Comparison of ENCODE assay signal across 24 cellular contexts in genomic region chr20:45872626-45873025, GRCh38. TPM values are rescaled to one million over a fixed set of nuclear protein-coding genes. Genes with fewer than 3 reads are reported as not detected.
DNase-seq lines count a peak whose midpoint lies in the region; FAIRE-seq and TF ChIP-seq lines count a peak whose summit lies in the region.
"Had no signal": no experiment of that assay in that cellular context is flagged by ENCODE, and none has a peak within 500 bp of the region (broad histone marks: within the 10 kb centered on the region; RNA-seq: fewer than 3 reads in every experiment).

No MANE protein-coding gene starts in this region.

- CTCF ChIA-PET in Calu3 (lab: Charles Lee), result interaction anchor here (1.4 to 1.8 kb wide), 2 partner anchors 8 to 9 kb away, joined by 3 to 4 read pairs; partner anchors contain the start of gene ZSWIM1

- no peaks in the 10 kb centered on the region for H3K79me2 ChIP-seq in osteoblast (ENCODE audit: insufficient read depth, low read length)

- H3K27ac Mint-ChIP-seq in Calu3 (ENCODE audit: unreplicated experiment), result no peak overlapping the region
- H3K27ac Mint-ChIP-seq: CD4-positive, alpha-beta T cell had no signal

- no TSS peak for BruUV-seq in Calu3 (replicated peaks; lab: Mats Ljungman, UMichigan)

- no peak for TF ChIP-seq CTCF in LNCaP clone FGC (IDR thresholded peaks at IDR 0.05; ENCODE audit: control insufficient read depth, extremely low read depth, insufficient read depth)
- TF ChIP-seq CTCF in bronchial epithelial cell (IDR thresholded peaks at IDR 0.05; ENCODE audit: insufficient read depth, low read length, severe bottlenecking), result no peak
- no peak for TF ChIP-seq CTCF in osteoblast (IDR thresholded peaks at IDR 0.05; ENCODE audit: extremely low read depth, low read depth, low read length)
- no peak for TF ChIP-seq CTCF in Calu3 (IDR thresholded peaks at IDR 0.05; ENCODE audit: unreplicated experiment)

- H4K20me1 ChIP-seq in osteoblast (ENCODE audit: insufficient read depth, low read length), result peaks cover 5% of the 10 kb centered on the region

- H3K36me3 Mint-ChIP-seq in Calu3 (ENCODE audit: insufficient read depth, unreplicated experiment), result no peaks in the 10 kb centered on the region

- H3K4me1 Mint-ChIP-seq in Calu3 (ENCODE audit: low read depth, unreplicated experiment), result peaks cover 14% of the 10 kb centered on the region

- no peaks in the 10 kb centered on the region for H3K9me3 Mint-ChIP-seq in Calu3 (ENCODE audit: low read depth, unreplicated experiment)
- H3K9me3 Mint-ChIP-seq: CD4-positive, alpha-beta T cell had no signal

- H3K4me1 ChIP-seq in osteoblast (ENCODE audit: insufficient read depth, low read length), result peaks cover 7% of the 10 kb centered on the region
- H3K4me1 ChIP-seq: BLaER1 had no signal

- no peaks in the 10 kb centered on the region for H3K9me3 ChIP-seq in osteoblast (ENCODE audit: low read depth, low read length)
- H3K9me3 ChIP-seq: BLaER1, Caco-2 had no signal

- H2AFZ ChIP-seq in osteoblast (ENCODE audit: low read length), result no peak overlapping the region

- no peak overlapping the region for H3K4me2 ChIP-seq in osteoblast (ENCODE audit: insufficient read depth, low read length)
- H3K4me2 ChIP-seq: BLaER1 had no signal

- FAIRE-seq in HTR-8/SVneo (lab: Jason Lieb, UNC), result peak; percentile 51
- no peak for FAIRE-seq in bronchial epithelial cell (lab: Jason Lieb, UNC)
- FAIRE-seq in GM19239 (lab: Jason Lieb, UNC), result no peak
- FAIRE-seq: RCC 7860 had no signal

- H3K4me3 Mint-ChIP-seq in Calu3 (ENCODE audit: low read depth, unreplicated experiment), result no peak overlapping the region
- H3K4me3 Mint-ChIP-seq: CD4-positive, alpha-beta T cell had no signal

- no peak overlapping the region for H3K4me3 ChIP-seq in LNCaP clone FGC (ENCODE audit: low read depth, low read length)
- H3K4me3 ChIP-seq in bronchial epithelial cell (ENCODE audit: low read depth, low read length), result no peak overlapping the region
- no peak overlapping the region for H3K4me3 ChIP-seq in osteoblast (ENCODE audit: insufficient read depth, low read length)
- H3K4me3 ChIP-seq: BLaER1, SK-N-MC had no signal

- no peak overlapping the region for H3K27ac ChIP-seq in osteoblast (ENCODE audit: low read depth, low read length)
- H3K27ac ChIP-seq: BLaER1, SK-N-MC had no signal

- no peaks in the 10 kb centered on the region for H3K27me3 ChIP-seq in bronchial epithelial cell (ENCODE audit: control insufficient read depth, insufficient read depth, low read length)
- no peaks in the 10 kb centered on the region for H3K27me3 ChIP-seq in osteoblast (ENCODE audit: insufficient read depth, low read length)
- H3K27me3 ChIP-seq: BLaER1 had no signal

- H3K36me3 ChIP-seq in bronchial epithelial cell (ENCODE audit: control insufficient read depth, insufficient read depth, low read length), result peaks cover 1% of the 10 kb centered on the region
- H3K36me3 ChIP-seq in osteoblast (ENCODE audit: insufficient read depth, low read length), result peaks cover 6% of the 10 kb centered on the region

- intact Hi-C loops in Calu3 (cut with micrococcal nuclease; ENCODE audit: unreplicated experiment), result no loop called here

- H3K27me3 Mint-ChIP-seq in Calu3 (ENCODE audit: unreplicated experiment), result no peaks in the 10 kb centered on the region
- H3K27me3 Mint-ChIP-seq: CD4-positive, alpha-beta T cell had no signal

- DNase-seq in HTR-8/SVneo (ENCODE audit: insufficient read length, low spot score) (no peak), LNCaP clone FGC (ENCODE audit: low read depth) (peak; percentile 18), bronchial epithelial cell (ENCODE audit: low read depth) (peak; percentile 62), osteoblast (ENCODE audit: insufficient read length, low spot score, missing footprints) (peak; percentile 45), GM19239 (ENCODE audit: insufficient read length, low spot score) (no peak), iPS-NIHi7 (ENCODE audit: extremely low spot score) (no peak), Calu3 (no peak)
- DNase-seq: CD4-positive, alpha-beta T cell; DMS153; GF-D8; Kasumi-1; MM.1S; NCI-H1048; NCI-H1436; NCI-H187 treated with DMSO at 0.1 percent for 48 hours; NCI-H2107; NCI-H774; NK-92 treated with Interleukin-12 subunit alpha and Interleukin-12 subunit beta, amount 100 ng/mL, for 24 hours; Right ventricle myocardium superior; SW 1271 had no signal

RNA-seq across cellular contexts. Expression of gene ZSWIM1, which starts 8.4 kb away (rescaled TPM):
- total RNA-seq in bronchial epithelial cell (1.3 and 2.8 TPM in 2 replicates), osteoblast (7.6 and 8.8 TPM in 2 replicates), Calu3 (2022) (20.2 and 20.5 TPM in 2 replicates)

RNA-seq across cellular contexts. Expression of gene SPATA25, which starts 14.8 kb away (rescaled TPM):
- total RNA-seq in bronchial epithelial cell, result 0.53 and 0.90 TPM in 2 replicates
- total RNA-seq in osteoblast, result 1.2 and 1.4 TPM in 2 replicates
- 3.8 and 5.8 TPM in 2 replicates for total RNA-seq in Calu3 (2022)

RNA-seq across cellular contexts. Expression of gene ZSWIM3, which starts 15.2 kb away (rescaled TPM):
- 2.9 and 3.7 TPM in 2 replicates for total RNA-seq in bronchial epithelial cell
- total RNA-seq in osteoblast, result 4.7 and 5.3 TPM in 2 replicates
- total RNA-seq in Calu3 (2022), result 5.2 and 6.1 TPM in 2 replicates

RNA-seq across cellular contexts. Expression of gene ACOT8, which starts 15.4 kb away (rescaled TPM):
- total RNA-seq in bronchial epithelial cell, result 31.1 and 37.9 TPM in 2 replicates
- total RNA-seq in osteoblast, result 29.8 and 31.8 TPM in 2 replicates
- 37.9 and 39.9 TPM in 2 replicates for total RNA-seq in Calu3 (2022)

RNA-seq across cellular contexts. Expression of gene NEURL2, which starts 18.4 kb away (rescaled TPM):
- total RNA-seq in bronchial epithelial cell, result 1.8 and 2.6 TPM in 2 replicates
- total RNA-seq in osteoblast, result 4.7 and 7.1 TPM in 2 replicates
- total RNA-seq in Calu3 (2022), result 6.8 and 8.3 TPM in 2 replicates

Comparison
In these comparisons a context has a peak if more than half of its experiments do, and no peak if none do; other contexts are left out.
1. DNase-seq: peak in LNCaP clone FGC (single experiment), bronchial epithelial cell (single experiment) and osteoblast (single experiment); none in HTR-8/SVneo (single experiment), GM19239 (single experiment), iPS-NIHi7 (single experiment) and Calu3 (single experiment).